ENCODE assay signal across 20 cellular contexts in the genomic region with DNA sequence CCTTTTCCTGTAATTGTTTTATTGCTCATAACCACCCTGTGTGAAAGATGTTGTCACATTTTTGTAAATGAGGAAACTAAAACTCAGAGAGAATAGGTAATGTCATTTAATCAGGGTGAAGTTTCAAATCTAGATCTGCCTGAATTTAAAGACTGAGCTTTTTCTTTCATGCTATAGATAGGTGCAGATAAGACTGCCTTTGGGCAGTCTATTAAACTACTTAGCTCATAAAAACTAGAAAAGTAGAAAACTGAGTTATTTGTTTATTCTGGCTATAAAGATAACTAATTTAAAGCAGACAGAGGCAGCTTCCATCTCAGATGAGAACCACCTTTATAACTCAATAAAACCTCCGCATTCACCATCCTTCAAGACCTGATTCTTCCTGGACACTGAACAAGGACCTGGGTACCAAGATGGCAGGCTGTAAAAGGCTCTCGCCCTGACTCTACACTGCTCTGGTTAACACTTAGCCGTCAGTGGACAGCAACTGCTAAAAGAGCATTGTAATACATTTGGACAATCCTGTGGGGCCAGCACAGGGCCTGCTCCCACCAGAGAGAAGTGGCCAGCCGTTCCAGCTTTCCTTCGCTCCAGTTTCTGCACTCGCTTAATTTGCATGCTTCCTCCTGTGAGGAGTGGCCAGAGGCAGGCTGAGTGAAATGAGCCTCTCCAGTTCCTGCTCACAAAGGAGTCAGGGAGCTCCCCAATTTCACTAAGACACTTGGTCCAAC.
DNase-seq lines count a peak whose midpoint lies in the region; ATAC-seq and TF ChIP-seq lines count a peak whose summit lies in the region.
"Had no signal": no experiment of that assay in that cellular context is flagged by ENCODE, and none has a peak within 500 bp of the region (broad histone marks: within the 10 kb centered on the region; RNA-seq: fewer than 3 reads in every experiment).

No MANE protein-coding gene starts in this region.

- H3K27me3 ChIP-seq in left ventricle myocardium inferior (ENCODE audit: low read depth), result no peaks in the 10 kb centered on the region
- H3K27me3 ChIP-seq in right atrium auricular region, result no peaks in the 10 kb centered on the region
- H3K27me3 ChIP-seq in breast epithelium, result no peaks in the 10 kb centered on the region
- H3K27me3 ChIP-seq: BLaER1 treated with 17β-estradiol and CSF1 and Interleukin-3, amounts not matched to agents 10 nM and 100 nM; MG63; testis had no signal

- H3K4me1 ChIP-seq in left ventricle myocardium inferior (no peaks in the 10 kb centered on the region), right atrium auricular region (no peaks in the 10 kb centered on the region), breast epithelium (no peaks in the 10 kb centered on the region)
- H3K4me1 ChIP-seq: BLaER1 treated with 17β-estradiol and CSF1 and Interleukin-3, amounts not matched to agents 10 nM and 100 nM; prostate gland; testis had no signal

- H3K27ac ChIP-seq in left ventricle myocardium inferior (replicated peaks) (peak overlapping the region; percentile 62), right atrium auricular region (peak overlapping the region in 1 of 2 donors; percentile 61), breast epithelium (no peak overlapping the region)
- H3K27ac ChIP-seq: BLaER1 treated with 17β-estradiol and CSF1 and Interleukin-3, amounts not matched to agents 10 nM and 100 nM; HL-60; prostate gland; testis had no signal

- DNase-seq in left ventricle myocardium inferior, result no peak
- no peak for DNase-seq in right atrium auricular region (ENCODE audit: low spot score)
- peak; percentile 52 for DNase-seq in islet precursor cell
- no peak for DNase-seq in breast epithelium (ENCODE audit: low spot score in 2 of 2)
- no peak for DNase-seq in GM19240 (ENCODE audit: insufficient read length, low spot score)
- no peak for DNase-seq in NCI-H1048 (lab: John Stamatoyannopoulos, UW)
- DNase-seq: activated CD4-positive, alpha-beta T cell treated with anti-CD3 and anti-CD28 coated beads, Interleukin-2, amount 10 ng/mL, durations not matched to agents 7 days and 5 days; anterior cingulate cortex; effector memory CD8-positive, alpha-beta T cell; mammary epithelial cell; MG63; naive thymus-derived CD8-positive, alpha-beta T cell; NCI-H345; stimulated activated CD4-positive, alpha-beta T cell treated with anti-CD3 and anti-CD28 coated beads, Interleukin-12 subunit alpha, Interleukin-12 subunit beta, amount 100 ng/mL, for 4 hours had no signal

- no peak for TF ChIP-seq POLR2A in breast epithelium (IDR thresholded peaks at IDR 0.05)

- H3K4me3 ChIP-seq in left ventricle myocardium inferior (no peak overlapping the region), right atrium auricular region (no peak overlapping the region), breast epithelium (no peak overlapping the region)
- H3K4me3 ChIP-seq: BLaER1 treated with 17β-estradiol and CSF1 and Interleukin-3, amounts not matched to agents 10 nM and 100 nM; MG63; prostate gland; testis had no signal

- H3K36me3 ChIP-seq in left ventricle myocardium inferior (no peaks in the 10 kb centered on the region), right atrium auricular region (no peaks in the 10 kb centered on the region), breast epithelium (no peaks in the 10 kb centered on the region)
- H3K36me3 ChIP-seq: BLaER1 treated with 17β-estradiol and CSF1 and Interleukin-3, amounts not matched to agents 10 nM and 100 nM; MG63; prostate gland had no signal

- TF ChIP-seq CTCF in left ventricle myocardium inferior (IDR thresholded peaks at IDR 0.05; ENCODE audit: borderline replicate concordance) (no peak), right atrium auricular region (IDR thresholded peaks at IDR 0.05) (no peak), breast epithelium (IDR thresholded peaks at IDR 0.05) (no peak)

- intact Hi-C loops in left ventricle myocardium inferior (cut with micrococcal nuclease) (no loop called here), breast epithelium (cut with DNase I; ENCODE audit: low total_unique reads) (no loop called here)

- ATAC-seq in HG03135 (IDR thresholded peaks at IDR 0.05; ENCODE audit: unreplicated experiment) (peak; percentile 30), HG02970 (IDR thresholded peaks at IDR 0.05; ENCODE audit: low FRiP score, unreplicated experiment) (no peak)
- ATAC-seq: effector memory CD8-positive, alpha-beta T cell; naive thymus-derived CD8-positive, alpha-beta T cell had no signal

- H3K9me3 ChIP-seq in left ventricle myocardium inferior (replicated peaks) (peaks cover 11% of the 10 kb centered on the region), right atrium auricular region (peaks cover 0 to 11% of the 10 kb centered on the region in 2 donors), breast epithelium (peaks cover 0 to 4% of the 10 kb centered on the region in 2 donors)
- H3K9me3 ChIP-seq: MG63, prostate gland, testis had no signal
